Comparison of ENCODE assay signal across 18 cellular contexts in the genomic region with DNA sequence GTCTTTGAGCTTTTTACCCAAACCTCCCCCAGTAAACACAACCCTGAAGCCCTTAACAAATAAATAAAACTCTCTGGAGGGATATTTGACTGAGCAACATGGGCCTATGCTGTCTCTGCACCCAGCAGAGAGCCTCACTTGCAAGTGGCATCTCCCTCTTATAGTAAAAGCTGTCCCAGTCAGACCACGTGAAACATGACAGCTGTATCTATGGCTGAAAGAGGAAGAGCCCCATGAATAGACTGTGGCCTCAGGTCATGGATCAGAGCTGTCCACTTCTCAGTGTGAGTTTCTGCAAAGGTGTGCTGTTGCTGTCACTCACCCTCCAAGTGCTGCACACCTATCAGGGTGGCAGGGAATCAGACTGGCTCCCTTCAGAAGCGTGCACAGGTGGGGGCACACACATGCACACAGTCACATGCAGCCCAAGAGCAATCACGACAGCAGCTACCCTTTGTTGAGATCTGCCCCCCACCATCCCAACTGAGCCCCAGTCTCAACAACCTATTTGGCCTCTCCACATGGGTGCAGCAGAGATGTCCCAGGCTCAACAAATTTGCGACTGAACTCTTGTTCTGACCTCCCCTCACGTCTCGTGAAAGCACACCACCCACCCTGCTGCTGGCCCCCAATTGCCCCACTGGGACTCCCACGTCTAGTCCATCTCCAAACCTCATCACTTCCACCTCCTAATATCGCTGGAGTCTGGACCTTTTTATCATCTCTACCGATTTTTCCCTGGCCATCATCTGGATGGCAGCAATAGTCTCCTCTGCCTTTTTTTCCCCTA. TPM values are rescaled to one million over a fixed set of nuclear protein-coding genes. Genes with fewer than 3 reads are reported as not detected.
DNase-seq lines count a peak whose midpoint lies in the region; ATAC-seq, FAIRE-seq and TF ChIP-seq lines count a peak whose summit lies in the region.
"Had no signal": no experiment of that assay in that cellular context is flagged by ENCODE, and none has a peak within 500 bp of the region (broad histone marks: within the 10 kb centered on the region; RNA-seq: fewer than 3 reads in every experiment).

No MANE protein-coding gene starts in this region.

- peaks cover 11% of the 10 kb centered on the region for H3K27me3 Mint-ChIP-seq in osteocyte (ENCODE audit: unreplicated experiment)

- H3K36me3 Mint-ChIP-seq in osteocyte (ENCODE audit: unreplicated experiment): peaks cover 6% of the 10 kb centered on the region

- H3K9me3 Mint-ChIP-seq in osteocyte (ENCODE audit: unreplicated experiment): peaks cover 16% of the 10 kb centered on the region

- no peaks in the 10 kb centered on the region for H3K36me3 ChIP-seq in bronchial epithelial cell (ENCODE audit: control insufficient read depth, insufficient read depth, low read length)

- peaks cover 4% of the 10 kb centered on the region for H3K27me3 ChIP-seq in bronchial epithelial cell (ENCODE audit: control insufficient read depth, insufficient read depth, low read length)
- H3K27me3 ChIP-seq: BLaER1 had no signal

- H3K27ac Mint-ChIP-seq in osteocyte (ENCODE audit: unreplicated experiment): no peak overlapping the region
- H3K27ac Mint-ChIP-seq: CD14-positive monocyte; CD4-positive, alpha-beta memory T cell; GM23338 had no signal

- TF ChIP-seq CTCF in GM12865 (IDR thresholded peaks at IDR 0.05; ENCODE audit: insufficient read depth, low read depth, low read length, missing control alignments) (no peak), bronchial epithelial cell (IDR thresholded peaks at IDR 0.05; ENCODE audit: insufficient read depth, low read length, severe bottlenecking) (no peak), osteocyte (IDR thresholded peaks at IDR 0.05) (no peak)

- H3K4me1 Mint-ChIP-seq in osteocyte (ENCODE audit: unreplicated experiment): peaks cover 2% of the 10 kb centered on the region
- H3K4me1 Mint-ChIP-seq: CD4-positive, alpha-beta memory T cell; GM23338 had no signal

- H3K4me3 ChIP-seq in GM12865 (ENCODE audit: low read depth, low read length) (no peak overlapping the region), bronchial epithelial cell (ENCODE audit: low read depth, low read length) (no peak overlapping the region)
- H3K4me3 ChIP-seq: BLaER1, GM23338 had no signal

- no peak overlapping the region for H3K4me3 Mint-ChIP-seq in osteocyte (ENCODE audit: unreplicated experiment)
- H3K4me3 Mint-ChIP-seq: CD14-positive monocyte; CD4-positive, alpha-beta memory T cell; GM23338 had no signal

- no peak for ATAC-seq in GM21717 (IDR thresholded peaks at IDR 0.05; ENCODE audit: unreplicated experiment)
- no peak for ATAC-seq in GM21423 (IDR thresholded peaks at IDR 0.05; ENCODE audit: unreplicated experiment)
- ATAC-seq: GM23338, HepG2 had no signal

- peak; percentile 68 for FAIRE-seq in bronchial epithelial cell (lab: Jason Lieb, UNC)
- FAIRE-seq: H54, HepG2 had no signal

- DNase-seq in GM12865 (ENCODE audit: low read depth): peak; percentile 17
- DNase-seq in MV-4-11 (lab: John Stamatoyannopoulos, UW): peak; percentile 37
- DNase-seq in bronchial epithelial cell (ENCODE audit: low read depth): no peak
- DNase-seq in osteocyte (ENCODE audit: extremely low spot score, unreplicated experiment): peak; percentile 59
- no peak for DNase-seq in occipital lobe (lab: John Stamatoyannopoulos, UW)
- no peak for DNase-seq in medulla oblongata (ENCODE audit: extremely low spot score)
- DNase-seq: 8988T; Calu3; CD4-positive, alpha-beta memory T cell; DND-41; KG1 had no signal

RNA-seq across cellular contexts. Expression of a gene that starts 45.6 kb away (rescaled TPM):
- total RNA-seq in bronchial epithelial cell (not detected in 2 replicates), osteocyte (0.64 and 0.84 TPM in 2 replicates), occipital lobe (11.4 TPM)
- total RNA-seq: CD4-positive, alpha-beta memory T cell had no signal

Comparison
In these comparisons a context has a peak if more than half of its experiments do, and no peak if none do; other contexts are left out.
1. DNase-seq: peak in GM12865 (single experiment), MV-4-11 (single experiment) and osteocyte (single experiment); none in bronchial epithelial cell (single experiment), occipital lobe (single experiment) and medulla oblongata (single experiment).